21 cellular contexts compared by ENCODE assay signal in the genomic region with DNA sequence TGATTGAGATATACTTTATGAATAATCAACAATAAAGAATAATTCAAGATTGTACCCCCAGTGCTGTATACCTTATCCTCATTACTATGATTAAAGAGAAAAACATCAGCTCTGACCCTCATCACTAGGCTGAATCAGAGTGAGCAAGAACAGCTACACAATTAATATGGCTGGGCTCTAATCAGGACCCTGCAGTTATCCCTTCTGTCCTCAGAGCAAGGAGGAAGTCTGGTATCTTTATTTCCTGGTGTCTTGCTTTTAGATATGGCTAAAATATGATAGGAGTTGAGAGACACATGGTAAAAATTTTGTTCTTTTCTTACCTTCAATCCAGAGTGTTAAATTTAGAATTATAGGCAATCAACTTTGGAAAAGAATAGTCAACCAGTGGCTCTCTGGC.
"Had no signal": no experiment of that assay in that cellular context is flagged by ENCODE, and none has a peak within 500 bp of the region (broad histone marks: within the 10 kb centered on the region; RNA-seq: fewer than 3 reads in every experiment).

No MANE protein-coding gene starts in this region.

- ATAC-seq: HepG2, Panc1, PC-3 had no signal

- DNase-seq: IMR-90, Kasumi-1, MM.1S, NCI-H1092 treated with DMSO at 0.1 percent for 48 hours, NCI-H1436, NCI-H187, NCI-H2029, NCI-H2081 treated with DMSO at 0.1 percent for 48 hours, NCI-H2171, NCI-H226, NCI-H446, NCI-H510A, NCI-H524 treated with DMSO at 0.1 percent for 48 hours, NCI-H69, NCI-H774, PC-3, SHP77 had no signal

- FAIRE-seq: HepG2 had no signal

- H3K27ac ChIP-seq: KMS-11, RWPE1 had no signal

- H3K9ac ChIP-seq: KMS-11 had no signal

- H3K4me2 ChIP-seq: KMS-11 had no signal
